Comparison of ENCODE assay signal across 6 cellular contexts in the genomic region with DNA sequence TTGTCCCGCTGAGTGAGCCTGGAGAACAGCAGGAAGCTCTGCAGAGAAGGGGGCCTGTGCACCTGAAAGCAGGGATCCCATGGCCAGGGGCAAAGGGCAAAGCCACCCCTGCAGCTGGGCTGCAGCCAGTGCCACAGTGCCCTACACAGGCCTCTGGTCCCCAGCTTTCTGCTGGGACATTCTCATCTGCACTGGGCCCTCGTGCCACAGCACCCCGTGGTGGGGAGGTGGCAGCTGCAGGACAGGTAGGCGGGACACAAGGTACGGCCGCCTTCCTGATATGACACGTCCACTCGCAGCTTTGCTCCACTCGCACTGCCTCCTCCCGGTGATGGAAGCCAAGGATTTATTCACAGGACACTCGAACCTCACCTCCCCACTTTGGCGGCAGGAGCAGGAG. TPM values are rescaled to one million over a fixed set of nuclear protein-coding genes. Genes with fewer than 3 reads are reported as not detected.
"Had no signal": no experiment of that assay in that cellular context is flagged by ENCODE, and none has a peak within 500 bp of the region (broad histone marks: within the 10 kb centered on the region; RNA-seq: fewer than 3 reads in every experiment).

No MANE protein-coding gene starts in this region.

- H3K4me3 Mint-ChIP-seq: GM23338, H9, IgD-negative memory B cell had no signal

- H3K9me3 Mint-ChIP-seq: GM23338, H9, IgD-negative memory B cell had no signal

- H2AFZ ChIP-seq: GM23338 had no signal

- H3K27me3 Mint-ChIP-seq: IgD-negative memory B cell had no signal

- H3K4me1 Mint-ChIP-seq: IgD-negative memory B cell had no signal

- H3K27ac Mint-ChIP-seq: GM23338 had no signal

- FAIRE-seq: HTR-8/SVneo had no signal

- H3K4me3 ChIP-seq: GM23338 had no signal

- DNase-seq: H9, HCEC 1CT, KBM-7 had no signal

- H3K4me2 ChIP-seq: GM23338 had no signal

RNA-seq across cellular contexts. Expression of a gene that starts 27.2 kb away (rescaled TPM):
- polyA plus RNA-seq: IgD-negative memory B cell had no signal
